12 cellular contexts compared by ENCODE assay signal in genomic region chr7:30804078-30804661, GRCh38. TPM values are rescaled to one million over a fixed set of nuclear protein-coding genes. Genes with fewer than 3 reads are reported as not detected.
DNase-seq lines count a peak whose midpoint lies in the region; ATAC-seq and TF ChIP-seq lines count a peak whose summit lies in the region.
"Had no signal": no experiment of that assay in that cellular context is flagged by ENCODE, and none has a peak within 500 bp of the region (broad histone marks: within the 10 kb centered on the region; RNA-seq: fewer than 3 reads in every experiment).

No MANE protein-coding gene starts in this region.

- H3K79me2 ChIP-seq in PC-9 (ENCODE audit: low read depth) = no peaks in the 10 kb centered on the region

- H3K4me1 ChIP-seq in PC-9 (replicated peaks; ENCODE audit: insufficient read depth) (peaks cover 27% of the 10 kb centered on the region), Peyer's patch (peaks cover 0 to 9% (median under 1%) of the 10 kb centered on the region in 4 donors)

- H3K4me3 ChIP-seq in AG09309 (ENCODE audit: control insufficient read depth, low read depth, low read length) (no peak overlapping the region), PC-9 (no peak overlapping the region), Peyer's patch (no peak overlapping the region)

- H3K27ac ChIP-seq in PC-9 = peak overlapping the region; percentile 3; the same call in 1 of the 2 replicates
- H3K27ac ChIP-seq in Peyer's patch = no peak overlapping the region

- no peaks in the 10 kb centered on the region for H3K9me3 ChIP-seq in PC-9 (ENCODE audit: insufficient read depth, low read depth)
- no peaks in the 10 kb centered on the region for H3K9me3 ChIP-seq in Peyer's patch

- no peaks in the 10 kb centered on the region; the same call in 1 of the 2 replicates for H3K9me2 ChIP-seq in PC-9 (ENCODE audit: insufficient read depth)

- no peak overlapping the region for H3K4me2 ChIP-seq in PC-9

- POLR2A ChIA-PET in PC-9 (lab: Charles Lee; ENCODE audit: unreplicated experiment) = interaction anchor here (0.6 kb wide), 1 partner anchor 10 kb away, joined by 4 read pairs; no protein-coding TSS in a partner anchor

- no TSS peak for BruUV-seq in PC-9 (replicated peaks; lab: Mats Ljungman, UMichigan)

- CTCF ChIA-PET in PC-9 (lab: Charles Lee) = interaction anchor here (1.5 kb wide), 1 partner anchor 319 kb away, joined by 3 read pairs; no protein-coding TSS in a partner anchor

- H3K27me3 ChIP-seq in PC-9 (ENCODE audit: insufficient read depth, low read depth) = no peaks in the 10 kb centered on the region
- no peaks in the 10 kb centered on the region for H3K27me3 ChIP-seq in Peyer's patch

- intact Hi-C loops in PC-9 (cut with micrococcal nuclease; ENCODE audit: unreplicated experiment) = loop anchor here (5.0 kb wide), 1 partner anchor 933 kb away; no protein-coding TSS in a partner anchor

- DNase-seq in AG09309 (ENCODE audit: low read depth) (peak; percentile 83), PC-9 (peak in 1 of 2 experiments; percentile 92), epidermal melanocyte (ENCODE audit: insufficient read length, low spot score) (peak; percentile 44), myocyte (ENCODE audit: low read depth) (peak; percentile 46), Peyer's patch (no peak), NCI-H345 (lab: John Stamatoyannopoulos, UW) (no peak)
- no peak for DNase-seq in stimulated activated CD4-positive, alpha-beta T cell treated with anti-CD3 and anti-CD28 coated beads, Interleukin-4, amount 100 ng/mL, for 24 hours
- DNase-seq: C1 segment of cervical spinal cord; naive B cell; stimulated activated CD4-positive, alpha-beta T cell treated with anti-CD3 and anti-CD28 coated beads, Interleukin-12 subunit alpha, Interleukin-12 subunit beta, amount 100 ng/mL, for 4 hours had no signal

- H3K36me3 ChIP-seq in PC-9 (ENCODE audit: low read depth) = no peaks in the 10 kb centered on the region
- no peaks in the 10 kb centered on the region for H3K36me3 ChIP-seq in Peyer's patch

- TF ChIP-seq POLR2A in Peyer's patch (IDR thresholded peaks at IDR 0.05) = no peak

- TF ChIP-seq CTCF in AG09309 (IDR thresholded peaks at IDR 0.05; ENCODE audit: control insufficient read depth, insufficient read depth, low read depth, low read length, missing control alignments) (no peak), PC-9 (conservative IDR thresholded peaks at IDR 0.05) (no peak), Peyer's patch (IDR thresholded peaks at IDR 0.05) (no peak)

- H4K20me1 ChIP-seq in PC-9 (ENCODE audit: insufficient read depth) = peaks cover 3% of the 10 kb centered on the region; the same call in 1 of the 2 replicates

- no peak overlapping the region for H2AFZ ChIP-seq in PC-9

- no peak for ATAC-seq in GM18861 (IDR thresholded peaks at IDR 0.05; ENCODE audit: unreplicated experiment)

- H3F3A ChIP-seq in PC-9 (ENCODE audit: insufficient read depth, low read depth) = peaks cover 11% of the 10 kb centered on the region; the same call in 1 of the 2 replicates

RNA-seq across cellular contexts. Expression of gene MINDY4, which starts 33.0 kb away (rescaled TPM):
- total RNA-seq in PC-9 (2021) (11.5 and 14.8 TPM in 2 replicates), myocyte (2.0 and 2.9 TPM in 2 replicates), Peyer's patch (10 to 100 TPM in 1 of 4 donors, 1 to 10 TPM in 3; 3.9 to 19.8 (median 6.8) TPM)
- 1.7 TPM for polyA plus RNA-seq in myocyte (2012)

RNA-seq across cellular contexts. Expression of gene INMT, which starts 52.2 kb away (rescaled TPM):
- total RNA-seq in PC-9 (2021) (not detected in 2 replicates), myocyte (3.7 and 5.4 TPM in 2 replicates), Peyer's patch (10 to 100 TPM in 1 of 4 donors, 1 to 10 TPM in 3; 3.1 to 24.8 (median 4.8) TPM)
- 0.64 TPM for polyA plus RNA-seq in myocyte (2012)
- polyA plus RNA-seq: IgD-negative memory B cell had no signal

Comparison
In these comparisons a context has a peak if more than half of its experiments do, and no peak if none do; other contexts are left out.
1. DNase-seq: peak in AG09309 (single experiment), epidermal melanocyte (single experiment) and myocyte (single experiment); none in Peyer's patch (0 of 3), NCI-H345 (single experiment) and stimulated activated CD4-positive, alpha-beta T cell treated with anti-CD3 and anti-CD28 coated beads, Interleukin-4, amount 100 ng/mL, for 24 hours (single experiment).